In the genomic region with DNA sequence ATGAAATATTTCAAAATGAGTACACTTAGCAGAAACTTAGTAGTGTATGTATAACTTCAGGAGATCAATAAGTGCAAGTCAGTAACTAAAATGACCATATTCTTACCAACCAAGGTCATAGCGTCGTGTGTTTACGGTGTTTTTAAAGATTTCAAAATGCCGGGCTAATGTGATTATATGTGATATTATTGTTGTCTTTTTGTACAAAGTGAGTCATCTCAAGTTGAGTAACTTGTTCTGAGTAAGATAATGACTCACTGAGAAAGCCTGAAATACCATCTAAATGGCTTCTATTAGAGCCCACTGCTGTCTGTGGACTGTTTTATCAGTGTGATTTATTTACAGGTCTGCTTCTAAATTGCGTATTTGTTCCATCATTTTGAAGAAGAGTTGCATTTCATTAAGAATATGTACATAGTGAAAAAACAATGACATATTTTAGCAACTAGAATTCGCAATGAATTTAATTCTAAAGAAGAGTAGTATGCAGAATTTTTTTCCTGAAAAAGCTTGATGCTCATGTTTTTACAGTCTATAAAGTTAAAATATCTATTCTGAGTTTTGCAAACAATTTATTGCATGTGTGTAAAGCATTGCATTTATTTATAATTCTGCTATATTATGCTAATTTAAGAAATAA, we compare ENCODE assay signal across 8 cellular contexts. TPM values are rescaled to one million over a fixed set of nuclear protein-coding genes. Genes with fewer than 3 reads are reported as not detected.
DNase-seq lines count a peak whose midpoint lies in the region; ATAC-seq and FAIRE-seq lines count a peak whose summit lies in the region.
"Had no signal": no experiment of that assay in that cellular context is flagged by ENCODE, and none has a peak within 500 bp of the region (broad histone marks: within the 10 kb centered on the region; RNA-seq: fewer than 3 reads in every experiment).

No MANE protein-coding gene starts in this region.

- peak; percentile 61 for ATAC-seq in stimulated activated effector memory CD8-positive, alpha-beta T cell treated with anti-CD3 and anti-CD28 coated beads, Interleukin-12 subunit alpha, Interleukin-12 subunit beta, amount 100 ng/mL, for 72 hours

- intact Hi-C loops in activated CD4-positive, alpha-beta T cell treated with anti-CD3 and anti-CD28 coated beads, Interleukin-2, amount 10 ng/mL, durations not matched to agents 24 days and 14 days (cut with micrococcal nuclease): loop anchor here (10.0 kb wide), 1 partner anchor 811 kb away; no protein-coding TSS in a partner anchor

- CTCF ChIA-PET in activated CD4-positive, alpha-beta T cell treated with anti-CD3 and anti-CD28 coated beads, Interleukin-2, amount 10 ng/mL, durations not matched to agents 7 days and 5 days (lab: Charles Lee): no interaction called here

- peak; percentile 87 for DNase-seq in HTR-8/SVneo (ENCODE audit: insufficient read length, low spot score)
- peak; percentile 87 for DNase-seq in dedifferentiated amniotic fluid mesenchymal stem cell (ENCODE audit: extremely low spot score)
- no peak for DNase-seq in stimulated activated effector memory CD8-positive, alpha-beta T cell treated with anti-CD3 and anti-CD28 coated beads, Interleukin-12 subunit alpha, Interleukin-12 subunit beta, amount 100 ng/mL, for 72 hours (ENCODE audit: low spot score in 2 of 2)
- DNase-seq in activated CD4-positive, alpha-beta T cell treated with anti-CD3 and anti-CD28 coated beads, Interleukin-2, amount 10 ng/mL, durations not matched to agents 24 days and 14 days: no peak
- no peak for DNase-seq in activated CD4-positive, alpha-beta T cell treated with anti-CD3 and anti-CD28 coated beads, Interleukin-2, amount 10 ng/mL, durations not matched to agents 7 days and 5 days
- DNase-seq in NCI-H187 treated with DMSO at 0.1 percent for 48 hours (lab: John Stamatoyannopoulos, UW): no peak
- DNase-seq: activated CD8-positive, alpha-beta memory T cell treated with anti-CD3 and anti-CD28 coated beads, Interleukin-2, amount 50 U/mL, for 4 hours; NCI-H748 treated with DMSO at 0.1 percent for 48 hours had no signal

- POLR2A ChIA-PET in activated CD4-positive, alpha-beta T cell treated with anti-CD3 and anti-CD28 coated beads, Interleukin-2, amount 10 ng/mL, durations not matched to agents 7 days and 5 days (lab: Charles Lee): no interaction called here

- no peak overlapping the region for H3K4me3 Mint-ChIP-seq in stimulated activated effector memory CD8-positive, alpha-beta T cell treated with anti-CD3 and anti-CD28 coated beads, Interleukin-12 subunit alpha, Interleukin-12 subunit beta, amount 100 ng/mL, for 72 hours
- H3K4me3 Mint-ChIP-seq in activated CD4-positive, alpha-beta T cell treated with anti-CD3 and anti-CD28 coated beads, Interleukin-2, amount 10 ng/mL, durations not matched to agents 24 days and 14 days: no peak overlapping the region
- no peak overlapping the region for H3K4me3 Mint-ChIP-seq in activated CD4-positive, alpha-beta T cell treated with anti-CD3 and anti-CD28 coated beads, Interleukin-2, amount 10 ng/mL, durations not matched to agents 7 days and 5 days

- no peaks in the 10 kb centered on the region for H3K4me1 Mint-ChIP-seq in stimulated activated effector memory CD8-positive, alpha-beta T cell treated with anti-CD3 and anti-CD28 coated beads, Interleukin-12 subunit alpha, Interleukin-12 subunit beta, amount 100 ng/mL, for 72 hours
- no peaks in the 10 kb centered on the region for H3K4me1 Mint-ChIP-seq in activated CD4-positive, alpha-beta T cell treated with anti-CD3 and anti-CD28 coated beads, Interleukin-2, amount 10 ng/mL, durations not matched to agents 24 days and 14 days
- peaks cover 2% of the 10 kb centered on the region for H3K4me1 Mint-ChIP-seq in activated CD4-positive, alpha-beta T cell treated with anti-CD3 and anti-CD28 coated beads, Interleukin-2, amount 10 ng/mL, durations not matched to agents 7 days and 5 days

- FAIRE-seq in HTR-8/SVneo (lab: Jason Lieb, UNC): peak; percentile 80

- H3K27me3 Mint-ChIP-seq in activated CD4-positive, alpha-beta T cell treated with anti-CD3 and anti-CD28 coated beads, Interleukin-2, amount 10 ng/mL, durations not matched to agents 24 days and 14 days: peaks cover 27% of the 10 kb centered on the region
- peaks cover 23% of the 10 kb centered on the region for H3K27me3 Mint-ChIP-seq in activated CD4-positive, alpha-beta T cell treated with anti-CD3 and anti-CD28 coated beads, Interleukin-2, amount 10 ng/mL, durations not matched to agents 7 days and 5 days

- H3K36me3 Mint-ChIP-seq in stimulated activated effector memory CD8-positive, alpha-beta T cell treated with anti-CD3 and anti-CD28 coated beads, Interleukin-12 subunit alpha, Interleukin-12 subunit beta, amount 100 ng/mL, for 72 hours: no peaks in the 10 kb centered on the region
- H3K36me3 Mint-ChIP-seq in activated CD4-positive, alpha-beta T cell treated with anti-CD3 and anti-CD28 coated beads, Interleukin-2, amount 10 ng/mL, durations not matched to agents 24 days and 14 days (ENCODE audit: low read depth): no peaks in the 10 kb centered on the region
- no peaks in the 10 kb centered on the region for H3K36me3 Mint-ChIP-seq in activated CD4-positive, alpha-beta T cell treated with anti-CD3 and anti-CD28 coated beads, Interleukin-2, amount 10 ng/mL, durations not matched to agents 7 days and 5 days (ENCODE audit: low read depth)

- no peak overlapping the region for H3K27ac Mint-ChIP-seq in stimulated activated effector memory CD8-positive, alpha-beta T cell treated with anti-CD3 and anti-CD28 coated beads, Interleukin-12 subunit alpha, Interleukin-12 subunit beta, amount 100 ng/mL, for 72 hours
- H3K27ac Mint-ChIP-seq in activated CD4-positive, alpha-beta T cell treated with anti-CD3 and anti-CD28 coated beads, Interleukin-2, amount 10 ng/mL, durations not matched to agents 24 days and 14 days: no peak overlapping the region
- no peak overlapping the region for H3K27ac Mint-ChIP-seq in activated CD4-positive, alpha-beta T cell treated with anti-CD3 and anti-CD28 coated beads, Interleukin-2, amount 10 ng/mL, durations not matched to agents 7 days and 5 days

- H3K9me3 Mint-ChIP-seq in stimulated activated effector memory CD8-positive, alpha-beta T cell treated with anti-CD3 and anti-CD28 coated beads, Interleukin-12 subunit alpha, Interleukin-12 subunit beta, amount 100 ng/mL, for 72 hours: no peaks in the 10 kb centered on the region
- no peaks in the 10 kb centered on the region for H3K9me3 Mint-ChIP-seq in activated CD4-positive, alpha-beta T cell treated with anti-CD3 and anti-CD28 coated beads, Interleukin-2, amount 10 ng/mL, durations not matched to agents 24 days and 14 days
- no peaks in the 10 kb centered on the region for H3K9me3 Mint-ChIP-seq in activated CD4-positive, alpha-beta T cell treated with anti-CD3 and anti-CD28 coated beads, Interleukin-2, amount 10 ng/mL, durations not matched to agents 7 days and 5 days

RNA-seq across cellular contexts. Expression of a gene that starts 12.7 kb away (rescaled TPM):
- not detected in 2 replicates for total RNA-seq in activated CD4-positive, alpha-beta T cell treated with anti-CD3 and anti-CD28 coated beads, Interleukin-2, amount 10 ng/mL, durations not matched to agents 24 days and 14 days
- total RNA-seq in activated CD4-positive, alpha-beta T cell treated with anti-CD3 and anti-CD28 coated beads, Interleukin-2, amount 10 ng/mL, durations not matched to agents 7 days and 5 days: not detected

RNA-seq across cellular contexts. Expression of a gene that starts 30.7 kb away (rescaled TPM):
- total RNA-seq in activated CD4-positive, alpha-beta T cell treated with anti-CD3 and anti-CD28 coated beads, Interleukin-2, amount 10 ng/mL, durations not matched to agents 24 days and 14 days: not detected in 2 replicates
- total RNA-seq in activated CD4-positive, alpha-beta T cell treated with anti-CD3 and anti-CD28 coated beads, Interleukin-2, amount 10 ng/mL, durations not matched to agents 7 days and 5 days: not detected

RNA-seq across cellular contexts. Expression of a gene that starts 31.9 kb away (rescaled TPM):
- total RNA-seq in activated CD4-positive, alpha-beta T cell treated with anti-CD3 and anti-CD28 coated beads, Interleukin-2, amount 10 ng/mL, durations not matched to agents 24 days and 14 days: 26.4 and 27.8 TPM in 2 replicates
- total RNA-seq in activated CD4-positive, alpha-beta T cell treated with anti-CD3 and anti-CD28 coated beads, Interleukin-2, amount 10 ng/mL, durations not matched to agents 7 days and 5 days: 10 to 100 TPM; 21.0 to 22.9 TPM

RNA-seq across cellular contexts. Expression of a gene that starts 54.5 kb away (rescaled TPM):
- not detected in 2 replicates for total RNA-seq in activated CD4-positive, alpha-beta T cell treated with anti-CD3 and anti-CD28 coated beads, Interleukin-2, amount 10 ng/mL, durations not matched to agents 24 days and 14 days
- total RNA-seq in activated CD4-positive, alpha-beta T cell treated with anti-CD3 and anti-CD28 coated beads, Interleukin-2, amount 10 ng/mL, durations not matched to agents 7 days and 5 days: not detected

Comparison
In these comparisons a context has a peak if more than half of its experiments do, and no peak if none do; other contexts are left out.
1. DNase-seq: peak in HTR-8/SVneo (single experiment) and dedifferentiated amniotic fluid mesenchymal stem cell (single experiment); none in stimulated activated effector memory CD8-positive, alpha-beta T cell treated with anti-CD3 and anti-CD28 coated beads, Interleukin-12 subunit alpha, Interleukin-12 subunit beta, amount 100 ng/mL, for 72 hours (0 of 2), activated CD4-positive, alpha-beta T cell treated with anti-CD3 and anti-CD28 coated beads, Interleukin-2, amount 10 ng/mL, durations not matched to agents 24 days and 14 days (single experiment), activated CD4-positive, alpha-beta T cell treated with anti-CD3 and anti-CD28 coated beads, Interleukin-2, amount 10 ng/mL, durations not matched to agents 7 days and 5 days (single experiment) and NCI-H187 treated with DMSO at 0.1 percent for 48 hours (single experiment).